8 cellular contexts compared by ENCODE assay signal in genomic region chr13:48492123-48493075, GRCh38. TPM values are rescaled to one million over a fixed set of nuclear protein-coding genes. Genes with fewer than 3 reads are reported as not detected.
DNase-seq lines count a peak whose midpoint lies in the region; ATAC-seq and TF ChIP-seq lines count a peak whose summit lies in the region.

No MANE protein-coding gene starts in this region.

- no peaks in the 10 kb centered on the region for H3K9me3 Mint-ChIP-seq in CD4-positive, alpha-beta T cell
- H3K9me3 Mint-ChIP-seq in activated CD4-positive, alpha-beta T cell treated with anti-CD3 and anti-CD28 coated beads, Interleukin-2, amount 10 ng/mL, durations not matched to agents 7 days and 5 days = peaks cover 5% of the 10 kb centered on the region
- H3K9me3 Mint-ChIP-seq in endothelial cell (ENCODE audit: unreplicated experiment) = no peaks in the 10 kb centered on the region

- no peaks in the 10 kb centered on the region for H3K27me3 ChIP-seq in CD4-positive, alpha-beta T cell (ENCODE audit: control insufficient read depth, insufficient read depth, low read length)
- H3K27me3 ChIP-seq in tibial nerve = no peaks in the 10 kb centered on the region

- TF ChIP-seq EP300 in tibial nerve (IDR thresholded peaks at IDR 0.05) = peak; percentile 21 to 88

- DNase-seq in CD4-positive, alpha-beta T cell = peak; percentile 46 to 65 (median 54)
- DNase-seq in HUDEP-2 (lab: John Stamatoyannopoulos, UW; ENCODE audit: unreplicated experiment in 76 of 76) (peak in 57 of 76 experiments; percentile 2 to 73 (median 29)), endothelial cell (ENCODE audit: low spot score) (peak; percentile 55), nucleus accumbens (lab: John Stamatoyannopoulos, UW) (peak in 29 of 56 donors; percentile 12 to 58 (median 39)), tibial nerve (ENCODE audit: low spot score in 2 of 2) (peak; percentile 27 to 63), cerebellar nuclear complex (lab: John Stamatoyannopoulos, UW) (no peak)
- DNase-seq in activated CD4-positive, alpha-beta T cell treated with anti-CD3 and anti-CD28 coated beads, Interleukin-2, amount 10 ng/mL, durations not matched to agents 7 days and 5 days = peak; percentile 86

- H3K36me3 ChIP-seq in tibial nerve = peaks cover 0 to 24% (median 0%) of the 10 kb centered on the region in 3 donors

- no peaks in the 10 kb centered on the region for H3K27me3 Mint-ChIP-seq in CD4-positive, alpha-beta T cell
- no peaks in the 10 kb centered on the region for H3K27me3 Mint-ChIP-seq in activated CD4-positive, alpha-beta T cell treated with anti-CD3 and anti-CD28 coated beads, Interleukin-2, amount 10 ng/mL, durations not matched to agents 7 days and 5 days
- peaks cover 3% of the 10 kb centered on the region for H3K27me3 Mint-ChIP-seq in endothelial cell (ENCODE audit: unreplicated experiment)

- peaks cover 0 to 36% (median 10%) of the 10 kb centered on the region in 4 donors for H3K4me1 ChIP-seq in tibial nerve

- H3K27ac Mint-ChIP-seq in CD4-positive, alpha-beta T cell = no peak overlapping the region
- H3K27ac Mint-ChIP-seq in activated CD4-positive, alpha-beta T cell treated with anti-CD3 and anti-CD28 coated beads, Interleukin-2, amount 10 ng/mL, durations not matched to agents 7 days and 5 days = no peak overlapping the region
- H3K27ac Mint-ChIP-seq in endothelial cell (ENCODE audit: unreplicated experiment) = no peak overlapping the region

- H3K4me1 Mint-ChIP-seq in CD4-positive, alpha-beta T cell (ENCODE audit: low read depth) = peaks cover 25% of the 10 kb centered on the region
- H3K4me1 Mint-ChIP-seq in activated CD4-positive, alpha-beta T cell treated with anti-CD3 and anti-CD28 coated beads, Interleukin-2, amount 10 ng/mL, durations not matched to agents 7 days and 5 days = peaks cover 62% of the 10 kb centered on the region
- H3K4me1 Mint-ChIP-seq in endothelial cell (ENCODE audit: unreplicated experiment) = peaks cover 17% of the 10 kb centered on the region

- 58 to 66% methylated on average over 17 of the region's 17 CpGs for WGBS in tibial nerve, 2 donors

- no peak for TF ChIP-seq CTCF in CD4-positive, alpha-beta T cell (IDR thresholded peaks at IDR 0.05)
- TF ChIP-seq CTCF in endothelial cell (IDR thresholded peaks at IDR 0.05; ENCODE audit: unreplicated experiment) (no peak), tibial nerve (IDR thresholded peaks at IDR 0.05) (no peak)

- TF ChIP-seq POLR2A in tibial nerve (IDR thresholded peaks at IDR 0.05) = no peak

- H3K36me3 Mint-ChIP-seq in CD4-positive, alpha-beta T cell (ENCODE audit: low read depth) = peaks cover 14% of the 10 kb centered on the region
- peaks cover 48% of the 10 kb centered on the region for H3K36me3 Mint-ChIP-seq in activated CD4-positive, alpha-beta T cell treated with anti-CD3 and anti-CD28 coated beads, Interleukin-2, amount 10 ng/mL, durations not matched to agents 7 days and 5 days (ENCODE audit: low read depth)
- peaks cover 33% of the 10 kb centered on the region for H3K36me3 Mint-ChIP-seq in endothelial cell (ENCODE audit: low read depth, unreplicated experiment)

- ATAC-seq in CD4-positive, alpha-beta T cell (ENCODE audit: poor library complexity) = peak; percentile 83
- ATAC-seq in GM19468 (IDR thresholded peaks at IDR 0.05; ENCODE audit: extremely low read depth, unreplicated experiment) = peak; percentile 76

- H3K4me3 Mint-ChIP-seq in CD4-positive, alpha-beta T cell = no peak overlapping the region
- no peak overlapping the region for H3K4me3 Mint-ChIP-seq in activated CD4-positive, alpha-beta T cell treated with anti-CD3 and anti-CD28 coated beads, Interleukin-2, amount 10 ng/mL, durations not matched to agents 7 days and 5 days
- no peak overlapping the region for H3K4me3 Mint-ChIP-seq in endothelial cell (ENCODE audit: unreplicated experiment)

- H3K4me3 ChIP-seq in tibial nerve = peak overlapping the region in 3 of 4 donors; percentile 1 to 34 (median 14)

- no peaks in the 10 kb centered on the region for H3K9me3 ChIP-seq in CD4-positive, alpha-beta T cell (ENCODE audit: control insufficient read depth, low read length)
- peaks cover 0 to 6% (median 0%) of the 10 kb centered on the region in 4 donors for H3K9me3 ChIP-seq in tibial nerve

- POLR2A ChIA-PET in CD4-positive, alpha-beta T cell (lab: Charles Lee) = interaction anchor here (0.6 to 3.8 kb wide), 22 partner anchors 9 to 483 kb away, joined by 3 to 96 read pairs (median 4); partner anchors contain the start of genes FNDC3A, LPAR6 and RCBTB2
- POLR2A ChIA-PET in activated CD4-positive, alpha-beta T cell treated with anti-CD3 and anti-CD28 coated beads, Interleukin-2, amount 10 ng/mL, durations not matched to agents 7 days and 5 days (lab: Charles Lee) = interaction anchor here (0.7 to 1.8 kb wide), 2 partner anchors 13 to 80 kb away, joined by 3 to 13 read pairs; partner anchors contain the start of gene LPAR6

- H3K27ac ChIP-seq in CD4-positive, alpha-beta T cell (ENCODE audit: low read depth, low read length) = peak overlapping the region; percentile 79
- peak overlapping the region in 3 of 4 donors; percentile 67 to 80 (median 67) for H3K27ac ChIP-seq in tibial nerve

- intact Hi-C loops in CD4-positive, alpha-beta T cell (cut with DNase I, micrococcal nuclease) = loop anchor here (1.0 to 5.0 kb wide), 5 partner anchors 13 to 90 kb away; partner anchors contain the start of genes LPAR6 (in 1 of the 2) and RCBTB2 (in 1 of the 2)

- CTCF ChIA-PET in CD4-positive, alpha-beta T cell (lab: Charles Lee) = interaction anchor here (1.4 kb wide), 1 partner anchor 88 kb away, joined by 6 read pairs; no protein-coding TSS in a partner anchor
- CTCF ChIA-PET in activated CD4-positive, alpha-beta T cell treated with anti-CD3 and anti-CD28 coated beads, Interleukin-2, amount 10 ng/mL, durations not matched to agents 7 days and 5 days (lab: Charles Lee) = no interaction called here

RNA-seq across cellular contexts. Expression of gene RCBTB2, which starts 40.5 kb away (rescaled TPM):
- 1 to 10 TPM; 6.1 to 6.5 TPM for total RNA-seq in CD4-positive, alpha-beta T cell
- total RNA-seq in activated CD4-positive, alpha-beta T cell treated with anti-CD3 and anti-CD28 coated beads, Interleukin-2, amount 10 ng/mL, durations not matched to agents 7 days and 5 days = 10 to 100 TPM; 22.5 to 24.5 TPM
- 71.0 TPM for total RNA-seq in endothelial cell (ENCODE audit: unreplicated experiment)
- total RNA-seq in tibial nerve = 10 to 100 TPM in 1 of 4 donors, 1 to 10 TPM in 3; 7.0 to 10.6 (median 8.5) TPM

Comparison
In these comparisons a context has a peak if more than half of its experiments do, and no peak if none do; other contexts are left out.
1. DNase-seq: peak in CD4-positive, alpha-beta T cell (10 of 10), HUDEP-2 (57 of 76), activated CD4-positive, alpha-beta T cell treated with anti-CD3 and anti-CD28 coated beads, Interleukin-2, amount 10 ng/mL, durations not matched to agents 7 days and 5 days (single experiment), endothelial cell (single experiment), nucleus accumbens (29 of 56) and tibial nerve (2 of 2); none in cerebellar nuclear complex (0 of 2).